1 cellular context compared by ENCODE assay signal in genomic region chr3:186529204-186529999, GRCh38.
TF ChIP-seq lines count a peak whose summit lies in the region.

No MANE protein-coding gene starts in this region.

TF ChIP-seq in GM23338, 12 proteins besides CTCF, POLR2A, EP300 and RAD21 (continued from another document):
- TF ChIP-seq REST (IDR thresholded peaks at IDR 0.05; ENCODE audit: unreplicated experiment) (no peak), EZH2 (IDR thresholded peaks at IDR 0.05; ENCODE audit: low read depth, unreplicated experiment) (no peak), EZH2phosphoT487 (IDR thresholded peaks at IDR 0.05; ENCODE audit: unreplicated experiment) (no peak), ZNF114 (CRISPR knock-in tag; IDR thresholded peaks at IDR 0.05) (no peak), JUNB (IDR thresholded peaks at IDR 0.05; ENCODE audit: unreplicated experiment) (no peak)
- TF ChIP-seq, protein P1, sequence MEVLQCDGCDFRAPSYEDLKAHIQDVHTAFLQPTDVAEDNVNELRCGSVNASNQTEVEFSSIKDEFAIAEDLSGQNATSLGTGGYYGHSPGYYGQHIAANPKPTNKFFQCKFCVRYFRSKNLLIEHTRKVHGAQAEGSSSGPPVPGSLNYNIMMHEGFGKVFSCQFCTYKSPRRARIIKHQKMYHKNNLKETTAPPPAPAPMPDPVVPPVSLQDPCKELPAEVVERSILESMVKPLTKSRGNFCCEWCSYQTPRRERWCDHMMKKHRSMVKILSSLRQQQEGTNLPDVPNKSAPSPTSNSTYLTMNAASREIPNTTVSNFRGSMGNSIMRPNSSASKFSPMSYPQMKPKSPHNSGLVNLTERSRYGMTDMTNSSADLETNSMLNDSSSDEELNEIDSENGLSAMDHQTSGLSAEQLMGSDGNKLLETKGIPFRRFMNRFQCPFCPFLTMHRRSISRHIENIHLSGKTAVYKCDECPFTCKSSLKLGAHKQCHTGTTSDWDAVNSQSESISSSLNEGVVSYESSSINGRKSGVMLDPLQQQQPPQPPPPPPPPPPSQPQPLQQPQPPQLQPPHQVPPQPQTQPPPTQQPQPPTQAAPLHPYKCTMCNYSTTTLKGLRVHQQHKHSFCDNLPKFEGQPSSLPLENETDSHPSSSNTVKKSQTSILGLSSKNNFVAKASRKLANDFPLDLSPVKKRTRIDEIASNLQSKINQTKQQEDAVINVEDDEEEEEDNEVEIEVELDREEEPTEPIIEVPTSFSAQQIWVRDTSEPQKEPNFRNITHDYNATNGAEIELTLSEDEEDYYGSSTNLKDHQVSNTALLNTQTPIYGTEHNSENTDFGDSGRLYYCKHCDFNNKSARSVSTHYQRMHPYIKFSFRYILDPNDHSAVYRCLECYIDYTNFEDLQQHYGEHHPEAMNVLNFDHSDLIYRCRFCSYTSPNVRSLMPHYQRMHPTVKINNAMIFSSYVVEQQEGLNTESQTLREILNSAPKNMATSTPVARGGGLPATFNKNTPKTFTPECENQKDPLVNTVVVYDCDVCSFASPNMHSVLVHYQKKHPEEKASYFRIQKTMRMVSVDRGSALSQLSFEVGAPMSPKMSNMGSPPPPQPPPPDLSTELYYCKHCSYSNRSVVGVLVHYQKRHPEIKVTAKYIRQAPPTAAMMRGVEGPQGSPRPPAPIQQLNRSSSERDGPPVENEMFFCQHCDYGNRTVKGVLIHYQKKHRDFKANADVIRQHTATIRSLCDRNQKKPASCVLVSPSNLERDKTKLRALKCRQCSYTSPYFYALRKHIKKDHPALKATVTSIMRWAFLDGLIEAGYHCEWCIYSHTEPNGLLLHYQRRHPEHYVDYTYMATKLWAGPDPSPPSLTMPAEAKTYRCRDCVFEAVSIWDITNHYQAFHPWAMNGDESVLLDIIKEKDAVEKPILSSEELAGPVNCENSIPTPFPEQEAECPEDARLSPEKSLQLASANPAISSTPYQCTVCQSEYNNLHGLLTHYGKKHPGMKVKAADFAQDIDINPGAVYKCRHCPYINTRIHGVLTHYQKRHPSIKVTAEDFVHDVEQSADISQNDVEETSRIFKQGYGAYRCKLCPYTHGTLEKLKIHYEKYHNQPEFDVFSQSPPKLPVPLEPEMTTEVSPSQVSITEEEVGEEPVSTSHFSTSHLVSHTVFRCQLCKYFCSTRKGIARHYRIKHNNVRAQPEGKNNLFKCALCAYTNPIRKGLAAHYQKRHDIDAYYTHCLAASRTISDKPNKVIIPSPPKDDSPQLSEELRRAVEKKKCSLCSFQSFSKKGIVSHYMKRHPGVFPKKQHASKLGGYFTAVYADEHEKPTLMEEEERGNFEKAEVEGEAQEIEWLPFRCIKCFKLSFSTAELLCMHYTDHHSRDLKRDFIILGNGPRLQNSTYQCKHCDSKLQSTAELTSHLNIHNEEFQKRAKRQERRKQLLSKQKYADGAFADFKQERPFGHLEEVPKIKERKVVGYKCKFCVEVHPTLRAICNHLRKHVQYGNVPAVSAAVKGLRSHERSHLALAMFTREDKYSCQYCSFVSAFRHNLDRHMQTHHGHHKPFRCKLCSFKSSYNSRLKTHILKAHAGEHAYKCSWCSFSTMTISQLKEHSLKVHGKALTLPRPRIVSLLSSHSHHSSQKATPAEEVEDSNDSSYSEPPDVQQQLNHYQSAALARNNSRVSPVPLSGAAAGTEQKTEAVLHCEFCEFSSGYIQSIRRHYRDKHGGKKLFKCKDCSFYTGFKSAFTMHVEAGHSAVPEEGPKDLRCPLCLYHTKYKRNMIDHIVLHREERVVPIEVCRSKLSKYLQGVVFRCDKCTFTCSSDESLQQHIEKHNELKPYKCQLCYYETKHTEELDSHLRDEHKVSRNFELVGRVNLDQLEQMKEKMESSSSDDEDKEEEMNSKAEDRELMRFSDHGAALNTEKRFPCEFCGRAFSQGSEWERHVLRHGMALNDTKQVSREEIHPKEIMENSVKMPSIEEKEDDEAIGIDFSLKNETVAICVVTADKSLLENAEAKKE (CRISPR knock-in tag; IDR thresholded peaks at IDR 0.05) = no peak
